In genomic region chr7:1557006-1557405, GRCh38 we compare ENCODE assay signal across 11 cellular contexts. TPM values are rescaled to one million over a fixed set of nuclear protein-coding genes. Genes with fewer than 3 reads are reported as not detected.
DNase-seq lines count a peak whose midpoint lies in the region; ATAC-seq, FAIRE-seq and TF ChIP-seq lines count a peak whose summit lies in the region.
"Had no signal": no experiment of that assay in that cellular context is flagged by ENCODE, and none has a peak within 500 bp of the region (broad histone marks: within the 10 kb centered on the region; RNA-seq: fewer than 3 reads in every experiment).

No MANE protein-coding gene starts in this region.

- TF ChIP-seq EP300 in SK-N-SH (IDR thresholded peaks at IDR 0.05; ENCODE audit: borderline replicate concordance in 1 of 2, low read depth in 1 of 2, low read length in 1 of 2), result no peak
- no peak for TF ChIP-seq EP300 in transverse colon (IDR thresholded peaks at IDR 0.05; ENCODE audit: low read depth)

- no peak for TF ChIP-seq RAD21 in SK-N-SH (IDR thresholded peaks at IDR 0.05; ENCODE audit: low read length)

- POLR2A ChIA-PET in SK-N-SH (lab: Yijun Ruan, JAX), result no interaction called here

- CTCF ChIA-PET in SK-N-SH (lab: Yijun Ruan, JAX), result interaction anchor here (0.6 to 3.4 kb wide), 11 partner anchors 10 to 391 kb away, joined by 3 to 24 read pairs (median 7); no protein-coding TSS in a partner anchor

- H4K20me1 ChIP-seq in SK-N-SH (ENCODE audit: insufficient read depth), result no peaks in the 10 kb centered on the region

- TF ChIP-seq CTCF in SK-N-SH (IDR thresholded peaks at IDR 0.05), result no peak
- TF ChIP-seq CTCF in RWPE2 (IDR thresholded peaks at IDR 0.05; ENCODE audit: poor library complexity, severe bottlenecking), result no peak
- TF ChIP-seq CTCF in mucosa of descending colon (IDR thresholded peaks at IDR 0.05), result no peak
- TF ChIP-seq CTCF in transverse colon (IDR thresholded peaks at IDR 0.05), result no peak

- H3K79me2 ChIP-seq in SK-N-SH (ENCODE audit: insufficient read depth), result no peaks in the 10 kb centered on the region

- H3K36me3 ChIP-seq in SK-N-SH (replicated peaks in 1 of 2; ENCODE audit: control insufficient read depth in 1 of 2, insufficient read depth in 2 of 2, low read length in 1 of 2) (no peaks in the 10 kb centered on the region), RWPE2 (ENCODE audit: low read depth) (no peaks in the 10 kb centered on the region), mucosa of descending colon (ENCODE audit: low read depth) (no peaks in the 10 kb centered on the region), transverse colon (no peaks in the 10 kb centered on the region)

- TF ChIP-seq POLR2A in transverse colon (IDR thresholded peaks at IDR 0.05), result no peak
- no peak for TF ChIP-seq POLR2A in H54 (IDR thresholded peaks at IDR 0.05; ENCODE audit: low read depth, low read length)

- no peak overlapping the region for H2AFZ ChIP-seq in SK-N-SH (ENCODE audit: low read depth)

- no peak for FAIRE-seq in H54 (lab: Jason Lieb, UNC)

- no peak overlapping the region for H3K9ac ChIP-seq in SK-N-SH

- peaks cover 8% of the 10 kb centered on the region for H3F3A ChIP-seq in SK-N-SH (replicated peaks; ENCODE audit: insufficient read depth)

- ATAC-seq in SK-N-SH treated with all-trans-retinoic acid at 6 μM for 48 hours, result no peak
- ATAC-seq in RWPE2 (ENCODE audit: low read depth), result no peak
- ATAC-seq in mucosa of descending colon, result no peak

- no peaks in the 10 kb centered on the region for H3K9me3 ChIP-seq in SK-N-SH
- no peaks in the 10 kb centered on the region for H3K9me3 ChIP-seq in RWPE2 (ENCODE audit: severe bottlenecking)
- H3K9me3 ChIP-seq in mucosa of descending colon, result no peaks in the 10 kb centered on the region
- no peaks in the 10 kb centered on the region for H3K9me3 ChIP-seq in transverse colon

- intact Hi-C loops in mucosa of descending colon (cut with DNase I, micrococcal nuclease), result no loop called here
- intact Hi-C loops in transverse colon (cut with DNase I; ENCODE audit: low total_unique reads), result no loop called here

- H3K27me3 ChIP-seq in SK-N-SH (ENCODE audit: insufficient read depth) (no peaks in the 10 kb centered on the region), RWPE2 (ENCODE audit: insufficient read depth, poor library complexity, severe bottlenecking) (no peaks in the 10 kb centered on the region), transverse colon (no peaks in the 10 kb centered on the region)

- in situ Hi-C loops in transverse colon (cut with MboI; ENCODE audit: low pct_ligation_motif_present in 1 of 4, low pct_unique_long_range_greater_than_20kb in 1 of 4, low sequenced_read_pairs in 3 of 4), result no loop called here

- DNase-seq in SK-N-SH (peak; percentile 49), RWPE2 (ENCODE audit: low spot score) (no peak), mucosa of descending colon (peak in 2 of 3 donors; percentile 38 to 50), transverse colon (no peak), midbrain (lab: John Stamatoyannopoulos, UW) (no peak), H54 (ENCODE audit: insufficient read length, low spot score) (no peak), COLO668 (lab: John Stamatoyannopoulos, UW; ENCODE audit: unreplicated experiment) (no peak)
- DNase-seq: GF-D8, GOT3 had no signal

- no peak overlapping the region for H3K4me3 ChIP-seq in SK-N-SH (ENCODE audit: low read depth in 2 of 2, low read length in 1 of 2)
- H3K4me3 ChIP-seq in RWPE2 (ENCODE audit: severe bottlenecking), result no peak overlapping the region
- H3K4me3 ChIP-seq in mucosa of descending colon, result no peak overlapping the region
- no peak overlapping the region for H3K4me3 ChIP-seq in transverse colon

- H3K4me2 ChIP-seq in SK-N-SH, result no peak overlapping the region

- peaks cover 14% of the 10 kb centered on the region in 2 experiments; a peak in 3 of 4 replicates for H3K4me1 ChIP-seq in SK-N-SH (ENCODE audit: control insufficient read depth in 1 of 2, insufficient read depth in 2 of 2, low read depth in 1 of 2, low read length in 1 of 2)
- H3K4me1 ChIP-seq in RWPE2 (ENCODE audit: insufficient read depth, poor library complexity, severe bottlenecking), result peaks cover 30% of the 10 kb centered on the region
- H3K4me1 ChIP-seq in mucosa of descending colon (ENCODE audit: low read depth), result peaks cover 8% of the 10 kb centered on the region
- peaks cover 0 to 49% (median 30%) of the 10 kb centered on the region in 4 donors for H3K4me1 ChIP-seq in transverse colon

- 94% methylated on average over 7 of the region's 7 CpGs for WGBS in SK-N-SH (ENCODE audit: low lambda C conversion rate)
- WGBS in transverse colon (ENCODE audit: low coverage in 1 of 2), 2 donors, result 94 to 100% methylated on average over 1 to 7 of the region's 7 CpGs

- H3K9me2 ChIP-seq in SK-N-SH, result no peaks in the 10 kb centered on the region

- no peak overlapping the region for H3K27ac ChIP-seq in SK-N-SH (ENCODE audit: low read depth in 2 of 2, low read length in 1 of 2)
- peak overlapping the region; percentile 91 for H3K27ac ChIP-seq in RWPE2 (ENCODE audit: poor library complexity, severe bottlenecking)
- peak overlapping the region in 3 of 4 donors; percentile 85 to 94 (median 91) for H3K27ac ChIP-seq in transverse colon

TF ChIP-seq in SK-N-SH, 30 proteins besides CTCF, POLR2A, EP300 and RAD21 (continues in another document):
- TF ChIP-seq SMC3 (IDR thresholded peaks at IDR 0.05; ENCODE audit: low read depth, low read length), result no peak
- no peak for TF ChIP-seq TEAD4 (IDR thresholded peaks at IDR 0.05; ENCODE audit: borderline replicate concordance, insufficient read depth)
- no peak for TF ChIP-seq FOSL2 (IDR thresholded peaks at IDR 0.05; ENCODE audit: borderline replicate concordance, low read depth)
- TF ChIP-seq MAX (IDR thresholded peaks at IDR 0.05; ENCODE audit: low read depth), result no peak

TF ChIP-seq in SK-N-SH treated with all-trans-retinoic acid at 6 μM for 48 hours, 23 proteins besides CTCF, POLR2A, EP300 and RAD21:
- TF ChIP-seq ZNF565 (CRISPR knock-in tag; conservative IDR thresholded peaks at IDR 0.05; ENCODE audit: low read depth), result no peak

RNA-seq across cellular contexts. Expression of gene TMEM184A, which starts 1.0 kb away (rescaled TPM):
- polyA plus RNA-seq in SK-N-SH (2012; rRNA removed), result 1.5 and 1.8 TPM in 2 replicates
- 0.43 and 0.46 TPM in 2 replicates for polyA plus RNA-seq in SK-N-SH (2012; cell fraction: cytosol; rRNA removed)
- 6.5 and 6.7 TPM in 2 replicates for polyA plus RNA-seq in SK-N-SH (2012; cell fraction: nucleus; rRNA removed)
- total RNA-seq in mucosa of descending colon, result 10 to 100 TPM; 36.7 to 87.9 (median 66.0) TPM
- total RNA-seq in transverse colon, result 100 to 1,000 TPM in 2 of 4 donors, 10 to 100 TPM in 2; 49.9 to 151 (median 94.1) TPM
- total RNA-seq: CD4-positive, alpha-beta memory T cell had no signal
- polyA plus RNA-seq: CD4-positive, alpha-beta memory T cell had no signal

RNA-seq across cellular contexts. Expression of gene PSMG3, which starts 12.8 kb away (rescaled TPM):
- polyA plus RNA-seq in SK-N-SH (2012; rRNA removed), result 106 and 109 TPM in 2 replicates
- 71.7 and 94.8 TPM in 2 replicates for polyA plus RNA-seq in SK-N-SH (2012; cell fraction: cytosol; rRNA removed)
- 82.8 and 87.7 TPM in 2 replicates for polyA plus RNA-seq in SK-N-SH (2012; cell fraction: nucleus; rRNA removed)
- total RNA-seq in mucosa of descending colon, result 10 to 100 TPM; 22.6 to 26.0 (median 22.9) TPM
- total RNA-seq in transverse colon, result 10 to 100 TPM in 3 of 4 donors, 1 to 10 TPM in 1; 7.1 to 41.9 (median 27.6) TPM

RNA-seq across cellular contexts. Expression of gene MAFK, which starts 26.5 kb away (rescaled TPM):
- 33.0 and 33.2 TPM in 2 replicates for polyA plus RNA-seq in SK-N-SH (2012; rRNA removed)
- 8.3 and 12.2 TPM in 2 replicates for polyA plus RNA-seq in SK-N-SH (2012; cell fraction: cytosol; rRNA removed)
- polyA plus RNA-seq in SK-N-SH (2012; cell fraction: nucleus; rRNA removed), result 240 and 252 TPM in 2 replicates
- total RNA-seq in mucosa of descending colon (10 to 100 TPM; 43.6 to 66.2 (median 52.2) TPM), transverse colon (100 to 1,000 TPM in 1 of 4 donors, 10 to 100 TPM in 3; 22.9 to 103 (median 44.0) TPM)

RNA-seq across cellular contexts. Expression of gene INTS1, which starts 52.8 kb away (rescaled TPM):
- 35.7 and 48.1 TPM in 2 replicates for polyA plus RNA-seq in SK-N-SH (2012; rRNA removed)
- 12.0 and 22.3 TPM in 2 replicates for polyA plus RNA-seq in SK-N-SH (2012; cell fraction: cytosol; rRNA removed)
- 148 and 184 TPM in 2 replicates for polyA plus RNA-seq in SK-N-SH (2012; cell fraction: nucleus; rRNA removed)
- total RNA-seq in mucosa of descending colon (10 to 100 TPM; 79.6 to 94.3 (median 88.0) TPM), transverse colon (100 to 1,000 TPM in 1 of 4 donors, 10 to 100 TPM in 3; 50.3 to 134 (median 71.4) TPM)

Comparison
In these comparisons a context has a peak if more than half of its experiments do, and no peak if none do; other contexts are left out.
1. DNase-seq: peak in SK-N-SH (single experiment) and mucosa of descending colon (2 of 3); none in RWPE2 (single experiment), transverse colon (single experiment), midbrain (single experiment), H54 (single experiment) and COLO668 (single experiment).
2. H3K27ac ChIP-seq: peak in RWPE2 (single experiment) and transverse colon (3 of 4); none in SK-N-SH (0 of 2).